ENCODE assay signal across 9 cellular contexts in the genomic region with DNA sequence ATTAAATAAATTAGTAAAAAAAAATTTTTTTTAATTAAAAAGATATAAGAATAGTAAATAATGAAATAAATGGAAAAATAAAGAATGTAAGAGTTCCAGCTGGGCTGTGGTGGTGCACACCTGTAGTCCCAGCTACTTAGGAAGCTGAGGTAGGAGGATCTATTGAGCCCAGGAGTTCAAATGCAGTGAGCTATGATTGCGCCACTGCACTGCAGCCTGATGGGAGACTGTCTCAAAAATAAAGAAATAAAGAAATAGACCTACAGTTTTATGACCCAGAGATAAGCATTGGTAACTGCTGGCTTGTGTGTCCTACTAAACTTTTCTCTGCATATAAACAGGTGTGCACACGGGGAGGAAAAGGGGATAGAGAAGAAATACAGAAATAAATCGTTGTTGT. TPM values are rescaled to one million over a fixed set of nuclear protein-coding genes. Genes with fewer than 3 reads are reported as not detected.
DNase-seq lines count a peak whose midpoint lies in the region; ATAC-seq, FAIRE-seq and TF ChIP-seq lines count a peak whose summit lies in the region.
"Had no signal": no experiment of that assay in that cellular context is flagged by ENCODE, and none has a peak within 500 bp of the region (broad histone marks: within the 10 kb centered on the region; RNA-seq: fewer than 3 reads in every experiment).

No MANE protein-coding gene starts in this region.

- peak overlapping the region in 1 of 2 experiments; percentile 55; a peak in 1 of 4 replicates for H3K27ac ChIP-seq in SK-N-SH (ENCODE audit: low read depth in 2 of 2, low read length in 1 of 2)
- peak overlapping the region; percentile 52 for H3K27ac ChIP-seq in VCaP
- H3K27ac ChIP-seq: 22Rv1 had no signal

- H3K79me2 ChIP-seq in SK-N-SH (ENCODE audit: insufficient read depth), result no peaks in the 10 kb centered on the region

- in situ Hi-C loops in GM13976 (cut with MboI; ENCODE audit: low sequenced_read_pairs, unreplicated experiment), result loop anchor here (25.0 kb wide), 1 partner anchor 460 kb away; no protein-coding TSS in a partner anchor

- H4K20me1 ChIP-seq in SK-N-SH (ENCODE audit: insufficient read depth), result no peaks in the 10 kb centered on the region

- H3K36me3 ChIP-seq in SK-N-SH (replicated peaks in 1 of 2; ENCODE audit: control insufficient read depth in 1 of 2, insufficient read depth in 2 of 2, low read length in 1 of 2), result no peaks in the 10 kb centered on the region

- H3K4me3 Mint-ChIP-seq in glutamatergic neuron (ENCODE audit: unreplicated experiment), result peak overlapping the region; percentile 84
- H3K4me3 Mint-ChIP-seq in stimulated activated memory B cell treated with anti-CD40 and anti-IgM and Interleukin-4, amounts not matched to agents 10 μg/mL and 1 μg/mL and 100 μg/mL, for 72 hours, result peak overlapping the region; percentile 74

- no peak for DNase-seq in SK-N-SH
- DNase-seq in glutamatergic neuron, result no peak
- no peak for DNase-seq in GM13976 (ENCODE audit: low spot score)
- no peak for DNase-seq in SKM-1 treated with dmso at 0.1 percent for 144 hours (lab: John Stamatoyannopoulos, UW; ENCODE audit: unreplicated experiment)
- DNase-seq in HTR-8/SVneo (ENCODE audit: insufficient read length, low spot score), result no peak

- H3K4me1 ChIP-seq in SK-N-SH (ENCODE audit: control insufficient read depth in 1 of 2, insufficient read depth in 2 of 2, low read depth in 1 of 2, low read length in 1 of 2), result peaks cover 3 to 5% of the 10 kb centered on the region in 2 experiments; a peak in 3 of 4 replicates

- no peaks in the 10 kb centered on the region for H3K9me2 ChIP-seq in SK-N-SH

- H3K4me1 Mint-ChIP-seq in glutamatergic neuron (ENCODE audit: low read depth, unreplicated experiment), result peaks cover 9% of the 10 kb centered on the region
- H3K4me1 Mint-ChIP-seq in stimulated activated memory B cell treated with anti-CD40 and anti-IgM and Interleukin-4, amounts not matched to agents 10 μg/mL and 1 μg/mL and 100 μg/mL, for 72 hours, result peaks cover 23% of the 10 kb centered on the region

- 95% methylated on average over 3 of the region's 3 CpGs for WGBS in SK-N-SH (ENCODE audit: low lambda C conversion rate)

- no peaks in the 10 kb centered on the region for H3K9me3 ChIP-seq in SK-N-SH

- peaks cover 18% of the 10 kb centered on the region for H3F3A ChIP-seq in SK-N-SH (replicated peaks; ENCODE audit: insufficient read depth)

- H3K4me2 ChIP-seq in SK-N-SH, result peak overlapping the region; percentile 83

- H3K36me3 Mint-ChIP-seq in glutamatergic neuron (ENCODE audit: unreplicated experiment), result no peaks in the 10 kb centered on the region
- H3K36me3 Mint-ChIP-seq in stimulated activated memory B cell treated with anti-CD40 and anti-IgM and Interleukin-4, amounts not matched to agents 10 μg/mL and 1 μg/mL and 100 μg/mL, for 72 hours, result no peaks in the 10 kb centered on the region

- peak overlapping the region in 1 of 2 experiments; percentile 59; a peak in 2 of 4 replicates for H3K4me3 ChIP-seq in SK-N-SH (ENCODE audit: low read depth in 2 of 2, low read length in 1 of 2)

- POLR2A ChIA-PET in SK-N-SH (lab: Yijun Ruan, JAX), result interaction anchor here (0.8 to 1.5 kb wide), 2 partner anchors 42 to 121 kb away, joined by 4 to 5 read pairs; a partner anchor contains a TSS

- TF ChIP-seq EP300 in SK-N-SH (IDR thresholded peaks at IDR 0.05; ENCODE audit: borderline replicate concordance in 1 of 2, low read depth in 1 of 2, low read length in 1 of 2), result no peak

- peaks cover 3% of the 10 kb centered on the region for H3K27me3 Mint-ChIP-seq in glutamatergic neuron (ENCODE audit: unreplicated experiment)
- peaks cover 10% of the 10 kb centered on the region for H3K27me3 Mint-ChIP-seq in stimulated activated memory B cell treated with anti-CD40 and anti-IgM and Interleukin-4, amounts not matched to agents 10 μg/mL and 1 μg/mL and 100 μg/mL, for 72 hours

- TF ChIP-seq RAD21 in SK-N-SH (IDR thresholded peaks at IDR 0.05; ENCODE audit: low read length), result no peak

- peak overlapping the region; percentile 36; the same call in 1 of the 2 replicates for H3K9ac ChIP-seq in SK-N-SH

- H2AFZ ChIP-seq in SK-N-SH (ENCODE audit: low read depth), result peak overlapping the region; percentile 92

- no peak for FAIRE-seq in HTR-8/SVneo (lab: Jason Lieb, UNC)

- H3K27me3 ChIP-seq in SK-N-SH (ENCODE audit: insufficient read depth), result no peaks in the 10 kb centered on the region

- no peak for ATAC-seq in SK-N-SH treated with all-trans-retinoic acid at 6 μM for 48 hours
- ATAC-seq in stimulated activated memory B cell treated with anti-CD40 and anti-IgM and Interleukin-4, amounts not matched to agents 10 μg/mL and 1 μg/mL and 100 μg/mL, for 72 hours, result no peak

- peaks cover 5% of the 10 kb centered on the region for H3K9me3 Mint-ChIP-seq in glutamatergic neuron (ENCODE audit: unreplicated experiment)
- H3K9me3 Mint-ChIP-seq in stimulated activated memory B cell treated with anti-CD40 and anti-IgM and Interleukin-4, amounts not matched to agents 10 μg/mL and 1 μg/mL and 100 μg/mL, for 72 hours, result peaks cover 2% of the 10 kb centered on the region

- no peak overlapping the region for H3K27ac Mint-ChIP-seq in glutamatergic neuron (ENCODE audit: unreplicated experiment)
- H3K27ac Mint-ChIP-seq in stimulated activated memory B cell treated with anti-CD40 and anti-IgM and Interleukin-4, amounts not matched to agents 10 μg/mL and 1 μg/mL and 100 μg/mL, for 72 hours, result peak overlapping the region; percentile 73

- CTCF ChIA-PET in SK-N-SH (lab: Yijun Ruan, JAX), result interaction anchor here (0.6 to 4.1 kb wide), 42 partner anchors 10 to 466 kb away, joined by 3 to 26 read pairs (median 5); a partner anchor contains a TSS

- no peak for TF ChIP-seq CTCF in SK-N-SH (IDR thresholded peaks at IDR 0.05)
- no peak for TF ChIP-seq CTCF in VCaP (conservative IDR thresholded peaks at IDR 0.05)
- no peak for TF ChIP-seq CTCF in glutamatergic neuron (IDR thresholded peaks at IDR 0.05; ENCODE audit: partially characterized antibody, unreplicated experiment)
- TF ChIP-seq CTCF in GM13976 (IDR thresholded peaks at IDR 0.05; ENCODE audit: borderline replicate concordance, control extremely low read depth, extremely low read depth, insufficient read depth, missing control alignments), result no peak

TF ChIP-seq in SK-N-SH, 30 proteins besides CTCF, POLR2A, EP300 and RAD21 (continues in another document):
- TF ChIP-seq, protein P1, sequence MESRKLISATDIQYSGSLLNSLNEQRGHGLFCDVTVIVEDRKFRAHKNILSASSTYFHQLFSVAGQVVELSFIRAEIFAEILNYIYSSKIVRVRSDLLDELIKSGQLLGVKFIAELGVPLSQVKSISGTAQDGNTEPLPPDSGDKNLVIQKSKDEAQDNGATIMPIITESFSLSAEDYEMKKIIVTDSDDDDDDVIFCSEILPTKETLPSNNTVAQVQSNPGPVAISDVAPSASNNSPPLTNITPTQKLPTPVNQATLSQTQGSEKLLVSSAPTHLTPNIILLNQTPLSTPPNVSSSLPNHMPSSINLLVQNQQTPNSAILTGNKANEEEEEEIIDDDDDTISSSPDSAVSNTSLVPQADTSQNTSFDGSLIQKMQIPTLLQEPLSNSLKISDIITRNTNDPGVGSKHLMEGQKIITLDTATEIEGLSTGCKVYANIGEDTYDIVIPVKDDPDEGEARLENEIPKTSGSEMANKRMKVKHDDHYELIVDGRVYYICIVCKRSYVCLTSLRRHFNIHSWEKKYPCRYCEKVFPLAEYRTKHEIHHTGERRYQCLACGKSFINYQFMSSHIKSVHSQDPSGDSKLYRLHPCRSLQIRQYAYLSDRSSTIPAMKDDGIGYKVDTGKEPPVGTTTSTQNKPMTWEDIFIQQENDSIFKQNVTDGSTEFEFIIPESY (IDR thresholded peaks at IDR 0.05; ENCODE audit: borderline replicate concordance, low read depth), result no peak
- TF ChIP-seq SIN3A (IDR thresholded peaks at IDR 0.05; ENCODE audit: borderline replicate concordance, low read depth, low read length), result no peak

TF ChIP-seq in SK-N-SH treated with all-trans-retinoic acid at 6 μM for 48 hours, 23 proteins besides CTCF, POLR2A, EP300 and RAD21 (continues in another document):
- TF ChIP-seq TOX (CRISPR knock-in tag; IDR thresholded peaks at IDR 0.05; ENCODE audit: borderline replicate concordance), result no peak
- TF ChIP-seq ZNF565 (CRISPR knock-in tag; conservative IDR thresholded peaks at IDR 0.05; ENCODE audit: low read depth), result no peak
- TF ChIP-seq, protein P2, sequence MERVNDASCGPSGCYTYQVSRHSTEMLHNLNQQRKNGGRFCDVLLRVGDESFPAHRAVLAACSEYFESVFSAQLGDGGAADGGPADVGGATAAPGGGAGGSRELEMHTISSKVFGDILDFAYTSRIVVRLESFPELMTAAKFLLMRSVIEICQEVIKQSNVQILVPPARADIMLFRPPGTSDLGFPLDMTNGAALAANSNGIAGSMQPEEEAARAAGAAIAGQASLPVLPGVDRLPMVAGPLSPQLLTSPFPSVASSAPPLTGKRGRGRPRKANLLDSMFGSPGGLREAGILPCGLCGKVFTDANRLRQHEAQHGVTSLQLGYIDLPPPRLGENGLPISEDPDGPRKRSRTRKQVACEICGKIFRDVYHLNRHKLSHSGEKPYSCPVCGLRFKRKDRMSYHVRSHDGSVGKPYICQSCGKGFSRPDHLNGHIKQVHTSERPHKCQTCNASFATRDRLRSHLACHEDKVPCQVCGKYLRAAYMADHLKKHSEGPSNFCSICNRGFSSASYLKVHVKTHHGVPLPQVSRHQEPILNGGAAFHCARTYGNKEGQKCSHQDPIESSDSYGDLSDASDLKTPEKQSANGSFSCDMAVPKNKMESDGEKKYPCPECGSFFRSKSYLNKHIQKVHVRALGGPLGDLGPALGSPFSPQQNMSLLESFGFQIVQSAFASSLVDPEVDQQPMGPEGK (CRISPR knock-in tag; IDR thresholded peaks at IDR 0.05; ENCODE audit: borderline replicate concordance), result no peak

RNA-seq across cellular contexts. Expression of a gene that starts 7.8 kb away (rescaled TPM):
- 4.7 and 7.3 TPM in 2 replicates for polyA plus RNA-seq in SK-N-SH (2012; rRNA removed)
- 3.8 and 4.9 TPM in 2 replicates for polyA plus RNA-seq in SK-N-SH (2012; cell fraction: cytosol; rRNA removed)
- 9.4 and 10.9 TPM in 2 replicates for polyA plus RNA-seq in SK-N-SH (2012; cell fraction: nucleus; rRNA removed)
- 18.3 TPM for total RNA-seq in glutamatergic neuron (ENCODE audit: unreplicated experiment)

RNA-seq across cellular contexts. Expression of a gene that starts 28.3 kb away (rescaled TPM):
- 0.11 and 0.12 TPM in 2 replicates for polyA plus RNA-seq in SK-N-SH (2012; rRNA removed)
- polyA plus RNA-seq in SK-N-SH (2012; cell fraction: cytosol; rRNA removed), result 0.07 and 0.10 TPM in 2 replicates
- 0.08 and 0.15 TPM in 2 replicates for polyA plus RNA-seq in SK-N-SH (2012; cell fraction: nucleus; rRNA removed)
- 0.64 TPM for total RNA-seq in glutamatergic neuron (ENCODE audit: unreplicated experiment)

RNA-seq across cellular contexts. Expression of a gene that starts 41.7 kb away (rescaled TPM):
- 33.8 and 45.5 TPM in 2 replicates for polyA plus RNA-seq in SK-N-SH (2012; rRNA removed)
- 53.9 and 68.0 TPM in 2 replicates for polyA plus RNA-seq in SK-N-SH (2012; cell fraction: cytosol; rRNA removed)
- polyA plus RNA-seq in SK-N-SH (2012; cell fraction: nucleus; rRNA removed), result 18.4 and 44.0 TPM in 2 replicates
- total RNA-seq in glutamatergic neuron (ENCODE audit: unreplicated experiment), result 125 TPM

RNA-seq across cellular contexts. Expression of a gene that starts 46.2 kb away (rescaled TPM):
- polyA plus RNA-seq in SK-N-SH (2012; rRNA removed), result not detected in 2 replicates
- polyA plus RNA-seq in SK-N-SH (2012; cell fraction: cytosol; rRNA removed), result not detected in 2 replicates
- 0.02 TPM in 1 of 2 replicates, not detected in the other for polyA plus RNA-seq in SK-N-SH (2012; cell fraction: nucleus; rRNA removed)
- total RNA-seq in glutamatergic neuron (ENCODE audit: unreplicated experiment), result not detected

RNA-seq across cellular contexts. Expression of a gene that starts 52.8 kb away (rescaled TPM):
- polyA plus RNA-seq in SK-N-SH (2012; rRNA removed), result 9.3 and 11.7 TPM in 2 replicates
- 3.5 and 5.2 TPM in 2 replicates for polyA plus RNA-seq in SK-N-SH (2012; cell fraction: cytosol; rRNA removed)
- polyA plus RNA-seq in SK-N-SH (2012; cell fraction: nucleus; rRNA removed), result 16.5 and 22.1 TPM in 2 replicates
- 1.1 TPM for total RNA-seq in glutamatergic neuron (ENCODE audit: unreplicated experiment)
